ENCODE assay signal across 8 cellular contexts in the genomic region with DNA sequence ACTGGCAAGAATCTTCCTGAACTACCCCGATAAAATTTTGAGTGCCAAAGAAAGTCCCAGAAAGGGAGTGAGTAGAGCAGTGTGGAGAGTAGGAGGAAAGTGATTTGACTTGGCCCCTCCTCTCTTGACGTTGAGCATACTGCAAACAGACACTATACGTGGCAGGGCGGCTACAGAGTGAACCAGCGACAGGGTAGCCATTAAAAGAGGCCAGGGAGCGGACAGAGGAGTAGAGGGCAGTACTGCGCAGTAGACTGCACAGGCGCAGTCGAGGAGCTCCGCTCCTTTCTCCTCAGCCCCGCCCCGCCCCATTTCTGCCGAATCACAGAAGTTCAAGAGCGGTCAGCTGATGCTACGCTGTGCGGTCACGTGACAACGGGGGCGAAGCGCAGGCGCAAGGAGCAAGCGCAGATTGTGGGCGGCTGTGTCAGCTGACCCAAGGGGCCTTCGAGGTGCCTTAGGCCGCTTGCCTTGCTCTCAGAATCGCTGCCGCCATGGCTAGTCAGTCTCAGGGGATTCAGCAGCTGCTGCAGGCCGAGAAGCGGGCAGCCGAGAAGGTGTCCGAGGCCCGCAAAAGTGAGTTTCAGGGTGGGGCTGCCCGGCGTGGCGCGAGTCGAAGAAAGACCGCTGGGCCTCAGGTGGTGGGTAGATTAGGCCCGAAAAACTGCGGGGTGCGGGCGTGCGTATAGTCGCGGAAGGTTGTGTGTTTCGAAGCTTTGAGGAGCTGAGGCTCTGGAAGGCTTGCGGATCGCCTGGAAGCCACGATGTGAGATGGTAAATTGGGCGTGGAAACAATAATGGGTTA. TPM values are rescaled to one million over a fixed set of nuclear protein-coding genes. Genes with fewer than 3 reads are reported as not detected.
A peak's percentile ranks its signal among the peaks of the same experiment; 100 is the strongest.
DNase-seq lines count a peak whose midpoint lies in the region; ATAC-seq and TF ChIP-seq lines count a peak whose summit lies in the region.

A gene with protein sequence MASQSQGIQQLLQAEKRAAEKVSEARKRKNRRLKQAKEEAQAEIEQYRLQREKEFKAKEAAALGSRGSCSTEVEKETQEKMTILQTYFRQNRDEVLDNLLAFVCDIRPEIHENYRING (plus strand): TSS at position 425 of the 805 bp plus-strand sequence. CDS start 70 bp downstream, at position 495.

- peaks cover 54% of the 10 kb centered on the region for H3K4me1 ChIP-seq in CD4-positive, CD25-positive, alpha-beta regulatory T cell (ENCODE audit: control insufficient read depth, insufficient read depth, low read length, poor library complexity, severe bottlenecking)
- peaks cover 27 to 41% of the 10 kb centered on the region in 2 donors for H3K4me1 ChIP-seq in duodenal mucosa (ENCODE audit: control insufficient read depth in 1 of 2, insufficient read depth in 2 of 2, low read length in 2 of 2)
- H3K4me1 ChIP-seq in right lobe of liver: peaks cover 0 to 48% (median 21%) of the 10 kb centered on the region in 4 donors

- H3K36me3 Mint-ChIP-seq in CD4-positive, CD25-positive, alpha-beta regulatory T cell: peaks cover 16% of the 10 kb centered on the region
- peaks cover 18% of the 10 kb centered on the region for H3K36me3 Mint-ChIP-seq in activated CD4-positive, alpha-beta memory T cell treated with anti-CD3 and anti-CD28 coated beads for 36 hours

- H3K27me3 Mint-ChIP-seq in CD4-positive, CD25-positive, alpha-beta regulatory T cell: peaks cover 19% of the 10 kb centered on the region
- H3K27me3 Mint-ChIP-seq in activated CD4-positive, alpha-beta memory T cell treated with anti-CD3 and anti-CD28 coated beads for 36 hours: no peaks in the 10 kb centered on the region

- peaks cover 23 to 53% (median 41%) of the 10 kb centered on the region in 4 donors for H3K4me1 Mint-ChIP-seq in CD4-positive, CD25-positive, alpha-beta regulatory T cell
- peaks cover 39% of the 10 kb centered on the region for H3K4me1 Mint-ChIP-seq in activated CD4-positive, alpha-beta memory T cell treated with anti-CD3 and anti-CD28 coated beads for 36 hours (ENCODE audit: low read depth)

- peak; percentile 99 for TF ChIP-seq POLR2A in right lobe of liver (IDR thresholded peaks at IDR 0.05)

- H3K27ac ChIP-seq in CD4-positive, CD25-positive, alpha-beta regulatory T cell (ENCODE audit: insufficient read depth, low read length, poor library complexity, severe bottlenecking): peak within 1 kb of the TSS; percentile 90
- H3K27ac ChIP-seq in duodenal mucosa (ENCODE audit: low read depth, low read length) (peak within 1 kb of the TSS; percentile 82), right lobe of liver (peak within 1 kb of the TSS; percentile 90 to 97 (median 96))

- CTCF ChIA-PET in activated CD4-positive, alpha-beta memory T cell treated with anti-CD3 and anti-CD28 coated beads for 36 hours (lab: Charles Lee): interaction anchor here (0.5 to 6.9 kb wide), 14 partner anchors 25 to 711 kb away, joined by 3 to 80 read pairs (median 3); a partner anchor contains a TSS

- peak within 1 kb of the TSS; percentile 100 for H3K4me3 ChIP-seq in CD4-positive, CD25-positive, alpha-beta regulatory T cell (ENCODE audit: low read depth, low read length)
- peak within 1 kb of the TSS; percentile 88 to 100 for H3K4me3 ChIP-seq in duodenal mucosa (ENCODE audit: low read depth in 1 of 2, low read length in 2 of 2)
- peak within 1 kb of the TSS; percentile 84 to 98 (median 87) for H3K4me3 ChIP-seq in right lobe of liver

- H3K27me3 ChIP-seq in CD4-positive, CD25-positive, alpha-beta regulatory T cell (ENCODE audit: control insufficient read depth, insufficient read depth, low read length): no peaks in the 10 kb centered on the region
- no peaks in the 10 kb centered on the region for H3K27me3 ChIP-seq in duodenal mucosa (ENCODE audit: control insufficient read depth in 1 of 2, insufficient read depth in 2 of 2, low read length in 2 of 2)
- H3K27me3 ChIP-seq in right lobe of liver: no peaks in the 10 kb centered on the region

- WGBS in right lobe of liver (ENCODE audit: insufficient coverage, low coverage, low lambda C conversion rate, missing lambda C conversion rate): 1% methylated on average over 29 of the region's 50 CpGs

- POLR2A ChIA-PET in activated CD4-positive, alpha-beta memory T cell treated with anti-CD3 and anti-CD28 coated beads for 36 hours (lab: Charles Lee): interaction anchor here (0.7 to 1.9 kb wide), 17 partner anchors 9 to 221 kb away, joined by 3 to 14 read pairs (median 4); a partner anchor contains a TSS

- peak; percentile 97 to 99 (median 99) for DNase-seq in CD4-positive, CD25-positive, alpha-beta regulatory T cell
- DNase-seq in NCI-H82 treated with DMSO at 0.1 percent for 48 hours (lab: John Stamatoyannopoulos, UW; ENCODE audit: unreplicated experiment) (peak; percentile 93), right lobe of liver (peak; percentile 99 to 100 (median 100))
- DNase-seq in activated CD4-positive, alpha-beta memory T cell treated with anti-CD3 and anti-CD28 coated beads for 36 hours: peak; percentile 100
- DNase-seq in stimulated activated CD4-positive, alpha-beta T cell treated with anti-CD3 and anti-CD28 coated beads, Interleukin-4, amount 100 ng/mL, for 4 hours: peak; percentile 99

- H3K27ac Mint-ChIP-seq in CD4-positive, CD25-positive, alpha-beta regulatory T cell: peak within 1 kb of the TSS; percentile 96 to 100 (median 99)
- H3K27ac Mint-ChIP-seq in activated CD4-positive, alpha-beta memory T cell treated with anti-CD3 and anti-CD28 coated beads for 36 hours: peak within 1 kb of the TSS; percentile 97

- H3K4me3 Mint-ChIP-seq in CD4-positive, CD25-positive, alpha-beta regulatory T cell: peak within 1 kb of the TSS; percentile 99 to 100 (median 100)
- H3K4me3 Mint-ChIP-seq in activated CD4-positive, alpha-beta memory T cell treated with anti-CD3 and anti-CD28 coated beads for 36 hours: peak within 1 kb of the TSS; percentile 99

- H3K9me3 ChIP-seq in CD4-positive, CD25-positive, alpha-beta regulatory T cell (ENCODE audit: control insufficient read depth in 2 of 2, low read length in 2 of 2): no peaks in the 10 kb centered on the region
- H3K9me3 ChIP-seq in duodenal mucosa (ENCODE audit: control insufficient read depth in 1 of 2, low read length in 2 of 2) (no peaks in the 10 kb centered on the region), right lobe of liver (no peaks in the 10 kb centered on the region)

- peaks cover 1% of the 10 kb centered on the region for H3K36me3 ChIP-seq in CD4-positive, CD25-positive, alpha-beta regulatory T cell (ENCODE audit: control insufficient read depth, insufficient read depth, low read length)
- H3K36me3 ChIP-seq in duodenal mucosa (ENCODE audit: control insufficient read depth in 1 of 2, insufficient read depth in 2 of 2, low read length in 2 of 2) (peaks cover 0 to under 1% of the 10 kb centered on the region in 2 donors), right lobe of liver (peaks cover 0 to 1% (median 0%) of the 10 kb centered on the region in 4 donors)

- H3K9ac ChIP-seq in duodenal mucosa (ENCODE audit: low read depth in 1 of 2, low read length in 2 of 2): peak within 1 kb of the TSS; percentile 97 to 100

- H3K9me3 Mint-ChIP-seq in CD4-positive, CD25-positive, alpha-beta regulatory T cell: no peaks in the 10 kb centered on the region
- no peaks in the 10 kb centered on the region for H3K9me3 Mint-ChIP-seq in activated CD4-positive, alpha-beta memory T cell treated with anti-CD3 and anti-CD28 coated beads for 36 hours

- intact Hi-C loops in activated CD4-positive, alpha-beta memory T cell treated with anti-CD3 and anti-CD28 coated beads for 36 hours (cut with micrococcal nuclease): loop anchor here (1.0 to 10.0 kb wide), 7 partner anchors 25 to 417 kb away; a partner anchor contains a TSS
- intact Hi-C loops in right lobe of liver (cut with DNase I): no loop called here

- peak in 1 of 4 donors; percentile 4 for TF ChIP-seq CTCF in right lobe of liver (IDR thresholded peaks at IDR 0.05)

- peak; percentile 91 to 92 for ATAC-seq in CD4-positive, CD25-positive, alpha-beta regulatory T cell (ENCODE audit: low read depth in 2 of 2)
- ATAC-seq in GM19438 (IDR thresholded peaks at IDR 0.05; ENCODE audit: low read depth, unreplicated experiment): peak; percentile 93
- peak; percentile 67 for ATAC-seq in HG03575 (IDR thresholded peaks at IDR 0.05; ENCODE audit: extremely low read depth, insufficient number of reproducible peaks, low FRiP score, unreplicated experiment)
- peak; percentile 91 to 97 (median 94) for ATAC-seq in right lobe of liver

RNA-seq across cellular contexts. Expression of the gene that starts here (rescaled TPM):
- 111 TPM for total RNA-seq in CD4-positive, CD25-positive, alpha-beta regulatory T cell
- 100 to 1,000 TPM; 313 to 357 (median 335) TPM for polyA plus RNA-seq in CD4-positive, CD25-positive, alpha-beta regulatory T cell
- 10 to 100 TPM; 32.1 to 38.9 TPM for total RNA-seq in activated CD4-positive, alpha-beta memory T cell treated with anti-CD3 and anti-CD28 coated beads for 36 hours
- total RNA-seq in right lobe of liver: 100 to 1,000 TPM in 2 of 6 experiments, 10 to 100 TPM in 4; 31.0 to 155 (median 49.1) TPM

Comparison
In these comparisons a context has a peak if more than half of its experiments do, and no peak if none do; other contexts are left out.
1. Peak in every context shown above with its lines: DNase-seq, ATAC-seq, H3K4me3 ChIP-seq and H3K27ac ChIP-seq.